16 cellular contexts compared by ENCODE assay signal in genomic region chr12:128578045-128578444, GRCh38.
DNase-seq lines count a peak whose midpoint lies in the region; ATAC-seq and TF ChIP-seq lines count a peak whose summit lies in the region.
"Had no signal": no experiment of that assay in that cellular context is flagged by ENCODE, and none has a peak within 500 bp of the region (broad histone marks: within the 10 kb centered on the region; RNA-seq: fewer than 3 reads in every experiment).

No MANE protein-coding gene starts in this region.

- no peak for TF ChIP-seq CTCF in A673 (conservative IDR thresholded peaks at IDR 0.05; ENCODE audit: low read depth, low read length)
- TF ChIP-seq CTCF in WERI-Rb-1 (IDR thresholded peaks at IDR 0.05; ENCODE audit: low read depth, low read length) = no peak

- H3K36me3 ChIP-seq in A673 (ENCODE audit: insufficient read depth, low read length, poor library complexity, severe bottlenecking) (no peaks in the 10 kb centered on the region), WERI-Rb-1 (no peaks in the 10 kb centered on the region)

- H3K4me3 ChIP-seq in A673 (ENCODE audit: low read depth, low read length, poor library complexity, severe bottlenecking) (no peak overlapping the region), WERI-Rb-1 (ENCODE audit: low read depth, low read length) (no peak overlapping the region)
- H3K4me3 ChIP-seq: A549, GM12878, GM23338 had no signal

- BruUV-seq in A673 (replicated peaks; lab: Mats Ljungman, UMichigan) = no TSS peak

- CTCF ChIA-PET in A673 (lab: Charles Lee) = no interaction called here

- H3K4me1 ChIP-seq in A673 (ENCODE audit: insufficient read depth, low read length, poor library complexity, severe bottlenecking) = peaks cover 27% of the 10 kb centered on the region
- H3K4me1 ChIP-seq: A549 had no signal

- POLR2A ChIA-PET in A673 (lab: Charles Lee; ENCODE audit: low non-redundant PET) = no interaction called here

- intact Hi-C loops in A673 (cut with micrococcal nuclease; ENCODE audit: unreplicated experiment) = no loop called here

- no peaks in the 10 kb centered on the region for H3K9me3 ChIP-seq in A673 (ENCODE audit: low read depth, low read length, poor library complexity, severe bottlenecking)
- no peaks in the 10 kb centered on the region for H3K9me3 ChIP-seq in WERI-Rb-1 (ENCODE audit: severe bottlenecking)
- H3K9me3 ChIP-seq: A549 had no signal

- H3K27ac ChIP-seq in A673 (ENCODE audit: low read depth, low read length, poor library complexity, severe bottlenecking) = no peak overlapping the region
- no peak overlapping the region for H3K27ac ChIP-seq in WERI-Rb-1
- H3K27ac ChIP-seq: A549 had no signal

- DNase-seq in A673 (ENCODE audit: low spot score) (peak; percentile 58), D341Med (ENCODE audit: low spot score) (peak; percentile 80), NCI-H524 (lab: John Stamatoyannopoulos, UW) (peak; percentile 63 to 80), WERI-Rb-1 (peak; percentile 19), NCI-H2227 treated with DMSO at 0.1 percent for 48 hours (lab: John Stamatoyannopoulos, UW) (no peak), NCI-H187 (lab: John Stamatoyannopoulos, UW) (no peak)
- DNase-seq: CD8-positive, alpha-beta T cell; COR-L47; DMS53; H7 had no signal

- no peaks in the 10 kb centered on the region for H3K27me3 ChIP-seq in A673 (replicated peaks; ENCODE audit: insufficient read depth, low read depth, low read length, poor library complexity)
- no peaks in the 10 kb centered on the region for H3K27me3 ChIP-seq in WERI-Rb-1 (ENCODE audit: insufficient read depth, low read depth, severe bottlenecking)

- no peak for ATAC-seq in GM21825 (IDR thresholded peaks at IDR 0.05; ENCODE audit: unreplicated experiment)
- no peak for ATAC-seq in GM19328 (IDR thresholded peaks at IDR 0.05; ENCODE audit: unreplicated experiment)
- ATAC-seq: A549; CD8-positive, alpha-beta T cell; GM12878; GM23338; HepG2 had no signal

Comparison
In these comparisons a context has a peak if more than half of its experiments do, and no peak if none do; other contexts are left out.
1. DNase-seq: peak in A673 (single experiment), D341Med (single experiment), NCI-H524 (2 of 2) and WERI-Rb-1 (single experiment); none in NCI-H2227 treated with DMSO at 0.1 percent for 48 hours (single experiment) and NCI-H187 (0 of 2).